8 cellular contexts compared by ENCODE assay signal in the genomic region with DNA sequence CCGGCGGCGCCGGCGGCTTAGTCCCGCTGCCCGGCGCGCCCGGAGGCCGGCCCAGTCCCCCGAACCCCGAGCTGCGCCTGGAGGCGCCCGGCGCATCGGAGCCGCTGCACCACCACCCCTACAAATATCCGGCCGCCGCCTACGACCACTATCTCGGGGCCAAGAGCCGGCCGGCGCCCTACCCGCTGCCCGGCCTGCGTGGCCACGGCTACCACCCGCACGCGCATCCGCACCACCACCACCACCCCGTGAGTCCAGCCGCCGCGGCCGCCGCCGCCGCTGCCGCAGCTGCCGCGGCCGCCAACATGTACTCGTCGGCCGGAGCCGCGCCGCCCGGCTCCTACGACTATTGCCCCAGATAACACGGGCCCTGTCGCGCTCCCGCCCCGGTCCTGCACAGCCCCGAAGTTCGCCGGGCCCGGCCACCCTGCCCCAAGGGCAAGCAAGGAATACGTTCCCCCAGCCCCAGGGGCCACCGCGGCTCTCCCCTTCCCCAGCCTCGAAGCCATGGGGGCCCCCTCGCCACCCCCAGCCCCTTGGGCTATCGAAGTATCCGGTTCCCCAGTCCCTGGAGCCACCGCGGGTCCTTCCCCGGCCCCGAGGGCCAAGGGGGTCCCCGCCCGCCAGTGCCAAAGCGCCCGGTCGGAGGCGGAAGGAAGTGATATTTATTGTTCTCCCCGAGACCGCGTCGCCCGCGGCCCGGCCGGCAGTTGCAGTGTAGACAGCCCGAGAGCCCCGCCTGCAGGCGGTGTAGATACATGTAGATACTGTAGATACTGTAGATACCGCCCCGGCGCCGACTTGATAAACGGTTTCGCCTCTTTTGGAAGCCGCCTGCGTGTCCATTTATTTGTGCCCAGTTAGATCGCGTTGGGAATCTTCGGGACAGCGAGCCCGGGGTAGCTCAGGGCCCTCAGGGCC. TPM values are rescaled to one million over a fixed set of nuclear protein-coding genes. Genes with fewer than 3 reads are reported as not detected.
A peak's percentile ranks its signal among the peaks of the same experiment; 100 is the strongest.
DNase-seq lines count a peak whose midpoint lies in the region; ATAC-seq and TF ChIP-seq lines count a peak whose summit lies in the region.

No MANE protein-coding gene starts in this region.

- POLR2A ChIA-PET in Caco-2 (lab: Charles Lee) (no interaction called here), Panc1 (lab: Charles Lee) (no interaction called here)

- H3K4me3 ChIP-seq in Caco-2 (ENCODE audit: low read depth, low read length) (peak overlapping the region; percentile 36), Panc1 (ENCODE audit: low read depth in 2 of 2, low read length in 2 of 2) (no peak overlapping the region), adipocyte (ENCODE audit: low read length) (peak overlapping the region; percentile 17), right lobe of liver (peak overlapping the region; percentile 23 to 38 (median 29))

- H3K9ac ChIP-seq in adipocyte (ENCODE audit: low read length), result no peak overlapping the region

- 0% methylated on average over 9 of the region's 105 CpGs for whole genome bisulfite sequencing in right lobe of liver (ENCODE audit: insufficient coverage, low coverage, low lambda C conversion rate, missing lambda C conversion rate)

- H3K4me1 ChIP-seq in Caco-2, result peaks cover 12% of the 10 kb centered on the region
- peaks cover 23% of the 10 kb centered on the region for H3K4me1 ChIP-seq in Panc1 (ENCODE audit: control insufficient read depth, insufficient read depth, low read length)
- no peaks in the 10 kb centered on the region for H3K4me1 ChIP-seq in adipocyte (ENCODE audit: control insufficient read depth, insufficient read depth, low read length)
- peaks cover 0 to 15% (median 0%) of the 10 kb centered on the region in 4 donors for H3K4me1 ChIP-seq in right lobe of liver

- no peak overlapping the region for H3K27ac Mint-ChIP-seq in Caco-2 (ENCODE audit: unreplicated experiment)
- no peak overlapping the region for H3K27ac Mint-ChIP-seq in stimulated activated naive CD8-positive, alpha-beta T cell treated with anti-CD3 and anti-CD28 coated beads, Interleukin-15, Interleukin-2, amounts not matched to agents 100 ng/mL and 50 ng/mL, for 24 hours

- H3K36me3 ChIP-seq in Caco-2 (ENCODE audit: control insufficient read depth, insufficient read depth, low read length) (no peaks in the 10 kb centered on the region), Panc1 (ENCODE audit: control insufficient read depth, insufficient read depth, low read length) (no peaks in the 10 kb centered on the region; the same call in 1 of the 2 replicates), adipocyte (ENCODE audit: control insufficient read depth, insufficient read depth, low read length, severe bottlenecking) (no peaks in the 10 kb centered on the region), right lobe of liver (no peaks in the 10 kb centered on the region)

- in situ Hi-C loops in Panc1 (cut with HindIII; ENCODE audit: low pct_unique_long_range_greater_than_20kb, low sequenced_read_pairs), result no loop called here

- H3K9me3 Mint-ChIP-seq in Caco-2 (ENCODE audit: unreplicated experiment), result no peaks in the 10 kb centered on the region
- H3K9me3 Mint-ChIP-seq in stimulated activated naive CD8-positive, alpha-beta T cell treated with anti-CD3 and anti-CD28 coated beads, Interleukin-15, Interleukin-2, amounts not matched to agents 100 ng/mL and 50 ng/mL, for 24 hours, result no peaks in the 10 kb centered on the region

- peak overlapping the region; percentile 23; the same call in 1 of the 2 replicates for H3K27ac ChIP-seq in Panc1 (ENCODE audit: low read length)
- H3K27ac ChIP-seq in right lobe of liver, result no peak overlapping the region

- H3K36me3 Mint-ChIP-seq in Caco-2 (ENCODE audit: insufficient read depth, unreplicated experiment), result no peaks in the 10 kb centered on the region
- no peaks in the 10 kb centered on the region for H3K36me3 Mint-ChIP-seq in stimulated activated naive CD8-positive, alpha-beta T cell treated with anti-CD3 and anti-CD28 coated beads, Interleukin-15, Interleukin-2, amounts not matched to agents 100 ng/mL and 50 ng/mL, for 24 hours (ENCODE audit: low read depth)

- intact Hi-C loops in Caco-2 (cut with micrococcal nuclease; ENCODE audit: unreplicated experiment) (loop anchor here (1.0 kb wide), 1 partner anchor 35 kb away; no protein-coding TSS in a partner anchor), Panc1 (cut with micrococcal nuclease; ENCODE audit: unreplicated experiment) (no loop called here), right lobe of liver (cut with DNase I) (no loop called here)

- H3K9me3 ChIP-seq in Caco-2 (no peaks in the 10 kb centered on the region), Panc1 (ENCODE audit: control insufficient read depth, insufficient read depth, low read depth, low read length) (no peaks in the 10 kb centered on the region), adipocyte (ENCODE audit: control insufficient read depth, low read length) (no peaks in the 10 kb centered on the region), right lobe of liver (no peaks in the 10 kb centered on the region)

- TF ChIP-seq POLR2A in right lobe of liver (IDR thresholded peaks at IDR 0.05), result no peak

- DNase-seq in Caco-2, result peak; percentile 60 to 73
- no peak for DNase-seq in Panc1 (ENCODE audit: low read depth, low spot score)
- DNase-seq in adipocyte (ENCODE audit: low read depth), result no peak
- peak; percentile 71 to 80 (median 73) for DNase-seq in right lobe of liver
- no peak for DNase-seq in NCI-H82 treated with DMSO at 0.1 percent for 48 hours (lab: John Stamatoyannopoulos, UW; ENCODE audit: unreplicated experiment)
- no peak for DNase-seq in SW 1271 (lab: John Stamatoyannopoulos, UW)

- peaks cover under 1% of the 10 kb centered on the region for H3K27me3 Mint-ChIP-seq in Caco-2 (ENCODE audit: insufficient read depth, unreplicated experiment)
- peaks cover 66% of the 10 kb centered on the region for H3K27me3 Mint-ChIP-seq in stimulated activated naive CD8-positive, alpha-beta T cell treated with anti-CD3 and anti-CD28 coated beads, Interleukin-15, Interleukin-2, amounts not matched to agents 100 ng/mL and 50 ng/mL, for 24 hours

- ATAC-seq in Panc1, result peak; percentile 32
- ATAC-seq in right lobe of liver, result peak; percentile 70 to 84 (median 79)
- ATAC-seq in HG02759 (IDR thresholded peaks at IDR 0.05; ENCODE audit: unreplicated experiment), result no peak

- CTCF ChIA-PET in Caco-2 (lab: Charles Lee), result interaction anchor here (0.9 to 1.8 kb wide), 3 partner anchors 25 to 81 kb away, joined by 3 to 5 read pairs (median 3); no protein-coding TSS in a partner anchor
- CTCF ChIA-PET in Panc1 (lab: Charles Lee), result no interaction called here

- H3K4me3 Mint-ChIP-seq in Caco-2 (ENCODE audit: unreplicated experiment), result peak overlapping the region; percentile 61
- H3K4me3 Mint-ChIP-seq in stimulated activated naive CD8-positive, alpha-beta T cell treated with anti-CD3 and anti-CD28 coated beads, Interleukin-15, Interleukin-2, amounts not matched to agents 100 ng/mL and 50 ng/mL, for 24 hours, result peak overlapping the region; percentile 13

- no peaks in the 10 kb centered on the region for H3K27me3 ChIP-seq in Caco-2 (replicated peaks; ENCODE audit: control insufficient read depth, insufficient read depth, low read length)
- no peaks in the 10 kb centered on the region for H3K27me3 ChIP-seq in Panc1 (ENCODE audit: control insufficient read depth, insufficient read depth, low read length)
- H3K27me3 ChIP-seq in adipocyte (replicated peaks; ENCODE audit: control insufficient read depth, insufficient read depth, low read length), result peaks cover 51% of the 10 kb centered on the region
- H3K27me3 ChIP-seq in right lobe of liver, result peaks cover 0 to 12% of the 10 kb centered on the region in 2 donors

- BruUV-seq in Caco-2 (replicated peaks; lab: Mats Ljungman, UMichigan), result no TSS peak
- no TSS peak for BruUV-seq in Panc1 (replicated peaks; lab: Mats Ljungman, UMichigan)

- H3K4me1 Mint-ChIP-seq in Caco-2 (ENCODE audit: low read depth, unreplicated experiment), result no peaks in the 10 kb centered on the region
- peaks cover 3% of the 10 kb centered on the region for H3K4me1 Mint-ChIP-seq in stimulated activated naive CD8-positive, alpha-beta T cell treated with anti-CD3 and anti-CD28 coated beads, Interleukin-15, Interleukin-2, amounts not matched to agents 100 ng/mL and 50 ng/mL, for 24 hours (ENCODE audit: low read depth)

- peak; percentile 36 to 48 for TF ChIP-seq CTCF in Caco-2 (IDR thresholded peaks at IDR 0.05; ENCODE audit: insufficient read depth in 1 of 2, low read depth in 1 of 2, low read length in 1 of 2, severe bottlenecking in 1 of 2, unreplicated experiment in 1 of 2)
- no peak; the same call in 1 of the 2 replicates for TF ChIP-seq CTCF in Panc1 (IDR thresholded peaks at IDR 0.05)
- TF ChIP-seq CTCF in right lobe of liver (IDR thresholded peaks at IDR 0.05), result peak; percentile 26 to 47 (median 35)

RNA-seq across cellular contexts. Expression of a gene that starts 6.2 kb away (rescaled TPM):
- total RNA-seq in Caco-2 (2022) (4.2 and 5.3 TPM in 2 replicates), Panc1 (2021; ENCODE audit: unreplicated experiment) (91.7 TPM), right lobe of liver (under 1 TPM in 4 of 6 experiments, not detected in 2; 0.24 to 0.37 (median 0.30) TPM)
- 102 TPM for polyA plus RNA-seq in Panc1 (2012; ENCODE audit: insufficient read length)

RNA-seq across cellular contexts. Expression of a gene that starts 43.4 kb away (rescaled TPM):
- 0.39 and 1.0 TPM in 2 replicates for total RNA-seq in Caco-2 (2022)
- total RNA-seq in Panc1 (2021; ENCODE audit: unreplicated experiment), result 3.6 TPM
- polyA plus RNA-seq in Panc1 (2012; ENCODE audit: insufficient read length), result 10.1 TPM
- total RNA-seq in right lobe of liver, result 1 to 10 TPM in 1 of 6 experiments, under 1 TPM in 4, not detected in 1; 0.15 to 1.3 (median 0.62) TPM

RNA-seq across cellular contexts. Expression of a gene that starts 52.5 kb away (rescaled TPM):
- total RNA-seq in Caco-2 (2022) (1.00 and 1.3 TPM in 2 replicates), Panc1 (2021; ENCODE audit: unreplicated experiment) (17.2 TPM), right lobe of liver (1 to 10 TPM; 1.3 to 3.7 (median 2.1) TPM)
- polyA plus RNA-seq in Panc1 (2012; ENCODE audit: insufficient read length), result 39.8 TPM

Comparison
In these comparisons a context has a peak if more than half of its experiments do, and no peak if none do; other contexts are left out.
1. DNase-seq: peak in Caco-2 (2 of 2) and right lobe of liver (3 of 3); none in Panc1 (single experiment), adipocyte (single experiment), NCI-H82 treated with DMSO at 0.1 percent for 48 hours (single experiment) and SW 1271 (0 of 2).
2. H3K4me3 ChIP-seq: peak in Caco-2 (single experiment), adipocyte (single experiment) and right lobe of liver (3 of 3); none in Panc1 (0 of 2).
3. RNA of a gene that starts 6.2 kb away (total RNA-seq): 91.7 TPM in Panc1 (single experiment); 4.2 to 5.3 TPM in Caco-2 and 0.24 to 0.37 TPM in right lobe of liver; every median in the first group is over 10 times any median in the second.